8 cellular contexts compared by ENCODE assay signal in genomic region chrX:40152173-40152705, GRCh38. TPM values are rescaled to one million over a fixed set of nuclear protein-coding genes. Genes with fewer than 3 reads are reported as not detected.
DNase-seq lines count a peak whose midpoint lies in the region; ATAC-seq lines count a peak whose summit lies in the region.

No MANE protein-coding gene starts in this region.

- H3K9ac ChIP-seq in rectal smooth muscle tissue (ENCODE audit: low read length): no peak overlapping the region

- H3K4me1 Mint-ChIP-seq in activated CD4-positive, alpha-beta T cell treated with anti-CD3 and anti-CD28 coated beads for 36 hours: peaks cover 6% of the 10 kb centered on the region

- H3K36me3 Mint-ChIP-seq in activated CD4-positive, alpha-beta T cell treated with anti-CD3 and anti-CD28 coated beads for 36 hours (ENCODE audit: low read depth): peaks cover 5% of the 10 kb centered on the region

- CTCF ChIA-PET in activated CD4-positive, alpha-beta T cell treated with anti-CD3 and anti-CD28 coated beads for 36 hours (lab: Charles Lee): interaction anchor here (0.6 to 1.7 kb wide), 4 partner anchors 16 to 679 kb away, joined by 3 to 5 read pairs (median 4); no protein-coding TSS in a partner anchor

- no peaks in the 10 kb centered on the region for H3K36me3 ChIP-seq in rectal smooth muscle tissue (ENCODE audit: control insufficient read depth, insufficient read depth, low read length)

- ATAC-seq in activated CD4-positive, alpha-beta T cell treated with anti-CD3 and anti-CD28 coated beads for 36 hours: peak; percentile 20
- no peak for ATAC-seq in GM21786 (IDR thresholded peaks at IDR 0.05; ENCODE audit: unreplicated experiment)

- peak; percentile 57 for DNase-seq in activated CD4-positive, alpha-beta T cell treated with anti-CD3 and anti-CD28 coated beads for 36 hours
- DNase-seq in activated CD4-positive, alpha-beta T cell treated with anti-CD3 and anti-CD28 coated beads for 1 hour: no peak
- peak; percentile 49 for DNase-seq in activated CD4-positive, alpha-beta T cell treated with anti-CD3 and anti-CD28 coated beads, Interleukin-2, amount 50 U/mL, for 1 hour
- peak; percentile 76 for DNase-seq in cardiac septum (ENCODE audit: low spot score)
- no peak for DNase-seq in H4 (ENCODE audit: low spot score)
- no peak for DNase-seq in pons (ENCODE audit: low spot score)

- H3K27me3 ChIP-seq in rectal smooth muscle tissue (ENCODE audit: control insufficient read depth, insufficient read depth, low read length): peaks cover 9% of the 10 kb centered on the region

- intact Hi-C loops in activated CD4-positive, alpha-beta T cell treated with anti-CD3 and anti-CD28 coated beads for 36 hours (cut with DNase I, micrococcal nuclease): loop anchor here (2.0 to 5.0 kb wide), 3 partner anchors 45 to 140 kb away; no protein-coding TSS in a partner anchor
- intact Hi-C loops in cardiac septum (cut with DNase I): loop anchor here (5.0 to 10.0 kb wide), 3 partner anchors 140 to 335 kb away; no protein-coding TSS in a partner anchor

- H3K27ac Mint-ChIP-seq in activated CD4-positive, alpha-beta T cell treated with anti-CD3 and anti-CD28 coated beads for 36 hours: no peak overlapping the region

- H3K27me3 Mint-ChIP-seq in activated CD4-positive, alpha-beta T cell treated with anti-CD3 and anti-CD28 coated beads for 36 hours: no peaks in the 10 kb centered on the region

- peak overlapping the region; percentile 40 for H3K27ac ChIP-seq in rectal smooth muscle tissue (ENCODE audit: low read depth, low read length)

- peak overlapping the region; percentile 46 for H3K4me3 Mint-ChIP-seq in activated CD4-positive, alpha-beta T cell treated with anti-CD3 and anti-CD28 coated beads for 36 hours

- POLR2A ChIA-PET in activated CD4-positive, alpha-beta T cell treated with anti-CD3 and anti-CD28 coated beads for 36 hours (lab: Charles Lee): no interaction called here

- peak overlapping the region; percentile 61 for H3K4me3 ChIP-seq in rectal smooth muscle tissue (ENCODE audit: low read length)

- H3K9me3 Mint-ChIP-seq in activated CD4-positive, alpha-beta T cell treated with anti-CD3 and anti-CD28 coated beads for 36 hours (ENCODE audit: low read depth): no peaks in the 10 kb centered on the region

- peaks cover 6% of the 10 kb centered on the region for H3K4me1 ChIP-seq in rectal smooth muscle tissue (ENCODE audit: control insufficient read depth, insufficient read depth, low read length)

RNA-seq across cellular contexts. Expression of gene BCOR, which starts 54.5 kb away (rescaled TPM):
- 10 to 100 TPM; 34.7 to 51.1 TPM for total RNA-seq in activated CD4-positive, alpha-beta T cell treated with anti-CD3 and anti-CD28 coated beads for 36 hours
- total RNA-seq in cardiac septum: 24.2 TPM
- total RNA-seq in H4 (2014; rRNA removed; shearing (Covaris generic)): 22.8 and 23.8 TPM in 2 replicates

Comparison
In these comparisons a context has a peak if more than half of its experiments do, and no peak if none do; other contexts are left out.
1. DNase-seq: peak in activated CD4-positive, alpha-beta T cell treated with anti-CD3 and anti-CD28 coated beads for 36 hours (single experiment), activated CD4-positive, alpha-beta T cell treated with anti-CD3 and anti-CD28 coated beads, Interleukin-2, amount 50 U/mL, for 1 hour (single experiment) and cardiac septum (single experiment); none in activated CD4-positive, alpha-beta T cell treated with anti-CD3 and anti-CD28 coated beads for 1 hour (single experiment), H4 (single experiment) and pons (single experiment).